ENCODE assay signal across 1 cellular context in the genomic region with DNA sequence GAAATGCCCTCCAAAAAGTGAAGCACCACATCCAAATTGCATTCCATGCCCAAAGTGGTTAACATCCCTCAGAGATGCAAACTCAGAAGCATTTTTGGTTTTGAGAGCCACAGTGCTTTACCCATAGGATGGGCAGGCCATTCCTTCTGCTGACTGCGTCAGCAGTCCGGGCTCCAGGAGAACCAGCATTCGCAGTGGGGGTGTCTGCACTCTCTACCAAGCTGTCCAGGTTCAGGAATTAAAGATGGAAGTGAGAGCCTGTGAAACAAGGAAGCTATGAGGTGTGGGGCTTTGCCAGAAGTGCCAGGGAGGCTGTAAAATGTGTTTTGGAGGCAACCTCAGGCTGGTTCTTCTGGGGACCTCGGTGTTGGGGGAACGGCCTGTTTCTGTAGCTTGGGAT.
TF ChIP-seq lines count a peak whose summit lies in the region.

No MANE protein-coding gene starts in this region.

TF ChIP-seq in GM23338, 12 proteins besides CTCF, POLR2A, EP300 and RAD21 (continued from another document):
- TF ChIP-seq, protein P1, sequence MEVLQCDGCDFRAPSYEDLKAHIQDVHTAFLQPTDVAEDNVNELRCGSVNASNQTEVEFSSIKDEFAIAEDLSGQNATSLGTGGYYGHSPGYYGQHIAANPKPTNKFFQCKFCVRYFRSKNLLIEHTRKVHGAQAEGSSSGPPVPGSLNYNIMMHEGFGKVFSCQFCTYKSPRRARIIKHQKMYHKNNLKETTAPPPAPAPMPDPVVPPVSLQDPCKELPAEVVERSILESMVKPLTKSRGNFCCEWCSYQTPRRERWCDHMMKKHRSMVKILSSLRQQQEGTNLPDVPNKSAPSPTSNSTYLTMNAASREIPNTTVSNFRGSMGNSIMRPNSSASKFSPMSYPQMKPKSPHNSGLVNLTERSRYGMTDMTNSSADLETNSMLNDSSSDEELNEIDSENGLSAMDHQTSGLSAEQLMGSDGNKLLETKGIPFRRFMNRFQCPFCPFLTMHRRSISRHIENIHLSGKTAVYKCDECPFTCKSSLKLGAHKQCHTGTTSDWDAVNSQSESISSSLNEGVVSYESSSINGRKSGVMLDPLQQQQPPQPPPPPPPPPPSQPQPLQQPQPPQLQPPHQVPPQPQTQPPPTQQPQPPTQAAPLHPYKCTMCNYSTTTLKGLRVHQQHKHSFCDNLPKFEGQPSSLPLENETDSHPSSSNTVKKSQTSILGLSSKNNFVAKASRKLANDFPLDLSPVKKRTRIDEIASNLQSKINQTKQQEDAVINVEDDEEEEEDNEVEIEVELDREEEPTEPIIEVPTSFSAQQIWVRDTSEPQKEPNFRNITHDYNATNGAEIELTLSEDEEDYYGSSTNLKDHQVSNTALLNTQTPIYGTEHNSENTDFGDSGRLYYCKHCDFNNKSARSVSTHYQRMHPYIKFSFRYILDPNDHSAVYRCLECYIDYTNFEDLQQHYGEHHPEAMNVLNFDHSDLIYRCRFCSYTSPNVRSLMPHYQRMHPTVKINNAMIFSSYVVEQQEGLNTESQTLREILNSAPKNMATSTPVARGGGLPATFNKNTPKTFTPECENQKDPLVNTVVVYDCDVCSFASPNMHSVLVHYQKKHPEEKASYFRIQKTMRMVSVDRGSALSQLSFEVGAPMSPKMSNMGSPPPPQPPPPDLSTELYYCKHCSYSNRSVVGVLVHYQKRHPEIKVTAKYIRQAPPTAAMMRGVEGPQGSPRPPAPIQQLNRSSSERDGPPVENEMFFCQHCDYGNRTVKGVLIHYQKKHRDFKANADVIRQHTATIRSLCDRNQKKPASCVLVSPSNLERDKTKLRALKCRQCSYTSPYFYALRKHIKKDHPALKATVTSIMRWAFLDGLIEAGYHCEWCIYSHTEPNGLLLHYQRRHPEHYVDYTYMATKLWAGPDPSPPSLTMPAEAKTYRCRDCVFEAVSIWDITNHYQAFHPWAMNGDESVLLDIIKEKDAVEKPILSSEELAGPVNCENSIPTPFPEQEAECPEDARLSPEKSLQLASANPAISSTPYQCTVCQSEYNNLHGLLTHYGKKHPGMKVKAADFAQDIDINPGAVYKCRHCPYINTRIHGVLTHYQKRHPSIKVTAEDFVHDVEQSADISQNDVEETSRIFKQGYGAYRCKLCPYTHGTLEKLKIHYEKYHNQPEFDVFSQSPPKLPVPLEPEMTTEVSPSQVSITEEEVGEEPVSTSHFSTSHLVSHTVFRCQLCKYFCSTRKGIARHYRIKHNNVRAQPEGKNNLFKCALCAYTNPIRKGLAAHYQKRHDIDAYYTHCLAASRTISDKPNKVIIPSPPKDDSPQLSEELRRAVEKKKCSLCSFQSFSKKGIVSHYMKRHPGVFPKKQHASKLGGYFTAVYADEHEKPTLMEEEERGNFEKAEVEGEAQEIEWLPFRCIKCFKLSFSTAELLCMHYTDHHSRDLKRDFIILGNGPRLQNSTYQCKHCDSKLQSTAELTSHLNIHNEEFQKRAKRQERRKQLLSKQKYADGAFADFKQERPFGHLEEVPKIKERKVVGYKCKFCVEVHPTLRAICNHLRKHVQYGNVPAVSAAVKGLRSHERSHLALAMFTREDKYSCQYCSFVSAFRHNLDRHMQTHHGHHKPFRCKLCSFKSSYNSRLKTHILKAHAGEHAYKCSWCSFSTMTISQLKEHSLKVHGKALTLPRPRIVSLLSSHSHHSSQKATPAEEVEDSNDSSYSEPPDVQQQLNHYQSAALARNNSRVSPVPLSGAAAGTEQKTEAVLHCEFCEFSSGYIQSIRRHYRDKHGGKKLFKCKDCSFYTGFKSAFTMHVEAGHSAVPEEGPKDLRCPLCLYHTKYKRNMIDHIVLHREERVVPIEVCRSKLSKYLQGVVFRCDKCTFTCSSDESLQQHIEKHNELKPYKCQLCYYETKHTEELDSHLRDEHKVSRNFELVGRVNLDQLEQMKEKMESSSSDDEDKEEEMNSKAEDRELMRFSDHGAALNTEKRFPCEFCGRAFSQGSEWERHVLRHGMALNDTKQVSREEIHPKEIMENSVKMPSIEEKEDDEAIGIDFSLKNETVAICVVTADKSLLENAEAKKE (CRISPR knock-in tag; IDR thresholded peaks at IDR 0.05): no peak
- TF ChIP-seq CREB1 (CRISPR knock-in tag; IDR thresholded peaks at IDR 0.05; ENCODE audit: low read depth) (no peak), JUNB (IDR thresholded peaks at IDR 0.05; ENCODE audit: unreplicated experiment) (no peak), ZNF331 (CRISPR knock-in tag; IDR thresholded peaks at IDR 0.05; ENCODE audit: low read depth) (no peak), STAT1 (IDR thresholded peaks at IDR 0.05; ENCODE audit: unreplicated experiment) (no peak), EZH2 (IDR thresholded peaks at IDR 0.05; ENCODE audit: low read depth, unreplicated experiment) (no peak), EZH2phosphoT487 (IDR thresholded peaks at IDR 0.05; ENCODE audit: unreplicated experiment) (no peak), NANOG (IDR thresholded peaks at IDR 0.05; ENCODE audit: borderline replicate concordance) (no peak), ZNF114 (CRISPR knock-in tag; IDR thresholded peaks at IDR 0.05) (no peak), POLR2AphosphoS5 (IDR thresholded peaks at IDR 0.05; ENCODE audit: low read depth) (no peak)
- TF ChIP-seq, protein P2, sequence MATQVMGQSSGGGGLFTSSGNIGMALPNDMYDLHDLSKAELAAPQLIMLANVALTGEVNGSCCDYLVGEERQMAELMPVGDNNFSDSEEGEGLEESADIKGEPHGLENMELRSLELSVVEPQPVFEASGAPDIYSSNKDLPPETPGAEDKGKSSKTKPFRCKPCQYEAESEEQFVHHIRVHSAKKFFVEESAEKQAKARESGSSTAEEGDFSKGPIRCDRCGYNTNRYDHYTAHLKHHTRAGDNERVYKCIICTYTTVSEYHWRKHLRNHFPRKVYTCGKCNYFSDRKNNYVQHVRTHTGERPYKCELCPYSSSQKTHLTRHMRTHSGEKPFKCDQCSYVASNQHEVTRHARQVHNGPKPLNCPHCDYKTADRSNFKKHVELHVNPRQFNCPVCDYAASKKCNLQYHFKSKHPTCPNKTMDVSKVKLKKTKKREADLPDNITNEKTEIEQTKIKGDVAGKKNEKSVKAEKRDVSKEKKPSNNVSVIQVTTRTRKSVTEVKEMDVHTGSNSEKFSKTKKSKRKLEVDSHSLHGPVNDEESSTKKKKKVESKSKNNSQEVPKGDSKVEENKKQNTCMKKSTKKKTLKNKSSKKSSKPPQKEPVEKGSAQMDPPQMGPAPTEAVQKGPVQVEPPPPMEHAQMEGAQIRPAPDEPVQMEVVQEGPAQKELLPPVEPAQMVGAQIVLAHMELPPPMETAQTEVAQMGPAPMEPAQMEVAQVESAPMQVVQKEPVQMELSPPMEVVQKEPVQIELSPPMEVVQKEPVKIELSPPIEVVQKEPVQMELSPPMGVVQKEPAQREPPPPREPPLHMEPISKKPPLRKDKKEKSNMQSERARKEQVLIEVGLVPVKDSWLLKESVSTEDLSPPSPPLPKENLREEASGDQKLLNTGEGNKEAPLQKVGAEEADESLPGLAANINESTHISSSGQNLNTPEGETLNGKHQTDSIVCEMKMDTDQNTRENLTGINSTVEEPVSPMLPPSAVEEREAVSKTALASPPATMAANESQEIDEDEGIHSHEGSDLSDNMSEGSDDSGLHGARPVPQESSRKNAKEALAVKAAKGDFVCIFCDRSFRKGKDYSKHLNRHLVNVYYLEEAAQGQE (IDR thresholded peaks at IDR 0.05; ENCODE audit: unreplicated experiment): no peak
